In genomic region chr2:39486071-39486470, GRCh38 we compare ENCODE assay signal across 1 cellular context.
TF ChIP-seq lines count a peak whose summit lies in the region.

No MANE protein-coding gene starts in this region.

TF ChIP-seq in K562, 482 proteins besides CTCF, POLR2A, EP300 and RAD21 (continued from another document):
- TF ChIP-seq HMBOX1 (IDR thresholded peaks at IDR 0.05) (peak; percentile 80), MITF (IDR thresholded peaks at IDR 0.05) (no peak)
